In the genomic region with DNA sequence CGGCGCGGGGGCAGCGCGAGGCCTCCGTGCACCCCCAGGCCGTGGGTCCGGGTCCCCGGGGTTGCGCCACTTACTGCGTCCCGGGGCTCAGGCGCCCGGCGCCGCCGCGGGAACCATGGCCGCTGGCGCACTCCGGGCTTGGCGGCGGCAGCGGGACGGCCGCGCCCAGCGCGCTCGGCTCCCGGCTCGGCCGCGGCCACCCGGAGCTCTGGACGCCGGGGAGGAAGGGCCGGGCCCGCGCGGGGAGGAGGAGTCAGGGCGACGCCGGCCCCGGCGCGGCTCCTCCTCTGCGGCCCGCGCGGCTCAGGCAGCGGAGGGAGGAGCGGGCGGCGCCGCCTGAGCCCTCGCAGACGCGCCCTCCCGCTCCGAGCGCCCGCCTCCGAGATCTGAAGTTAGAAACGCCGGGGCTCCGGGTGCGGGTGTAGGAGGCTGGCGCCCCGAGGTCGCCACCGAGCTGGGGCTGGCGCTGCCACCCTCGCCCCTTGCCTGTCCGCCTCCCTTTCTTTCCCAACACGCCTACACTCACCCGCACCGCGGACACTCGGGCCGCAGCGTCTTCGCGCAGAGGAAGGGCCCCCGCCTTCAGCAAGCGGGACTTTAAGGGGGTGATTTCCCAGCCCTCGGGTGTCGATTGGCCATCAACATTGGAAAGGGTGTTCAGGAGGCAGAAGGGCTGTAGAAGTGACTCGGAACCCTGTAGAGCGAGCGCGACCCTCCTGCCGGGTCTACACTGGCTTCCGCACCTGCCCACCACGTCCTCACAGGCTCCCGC, we compare ENCODE assay signal across 8 cellular contexts. TPM values are rescaled to one million over a fixed set of nuclear protein-coding genes. Genes with fewer than 3 reads are reported as not detected.
DNase-seq lines count a peak whose midpoint lies in the region; ATAC-seq and TF ChIP-seq lines count a peak whose summit lies in the region.

A gene with protein sequence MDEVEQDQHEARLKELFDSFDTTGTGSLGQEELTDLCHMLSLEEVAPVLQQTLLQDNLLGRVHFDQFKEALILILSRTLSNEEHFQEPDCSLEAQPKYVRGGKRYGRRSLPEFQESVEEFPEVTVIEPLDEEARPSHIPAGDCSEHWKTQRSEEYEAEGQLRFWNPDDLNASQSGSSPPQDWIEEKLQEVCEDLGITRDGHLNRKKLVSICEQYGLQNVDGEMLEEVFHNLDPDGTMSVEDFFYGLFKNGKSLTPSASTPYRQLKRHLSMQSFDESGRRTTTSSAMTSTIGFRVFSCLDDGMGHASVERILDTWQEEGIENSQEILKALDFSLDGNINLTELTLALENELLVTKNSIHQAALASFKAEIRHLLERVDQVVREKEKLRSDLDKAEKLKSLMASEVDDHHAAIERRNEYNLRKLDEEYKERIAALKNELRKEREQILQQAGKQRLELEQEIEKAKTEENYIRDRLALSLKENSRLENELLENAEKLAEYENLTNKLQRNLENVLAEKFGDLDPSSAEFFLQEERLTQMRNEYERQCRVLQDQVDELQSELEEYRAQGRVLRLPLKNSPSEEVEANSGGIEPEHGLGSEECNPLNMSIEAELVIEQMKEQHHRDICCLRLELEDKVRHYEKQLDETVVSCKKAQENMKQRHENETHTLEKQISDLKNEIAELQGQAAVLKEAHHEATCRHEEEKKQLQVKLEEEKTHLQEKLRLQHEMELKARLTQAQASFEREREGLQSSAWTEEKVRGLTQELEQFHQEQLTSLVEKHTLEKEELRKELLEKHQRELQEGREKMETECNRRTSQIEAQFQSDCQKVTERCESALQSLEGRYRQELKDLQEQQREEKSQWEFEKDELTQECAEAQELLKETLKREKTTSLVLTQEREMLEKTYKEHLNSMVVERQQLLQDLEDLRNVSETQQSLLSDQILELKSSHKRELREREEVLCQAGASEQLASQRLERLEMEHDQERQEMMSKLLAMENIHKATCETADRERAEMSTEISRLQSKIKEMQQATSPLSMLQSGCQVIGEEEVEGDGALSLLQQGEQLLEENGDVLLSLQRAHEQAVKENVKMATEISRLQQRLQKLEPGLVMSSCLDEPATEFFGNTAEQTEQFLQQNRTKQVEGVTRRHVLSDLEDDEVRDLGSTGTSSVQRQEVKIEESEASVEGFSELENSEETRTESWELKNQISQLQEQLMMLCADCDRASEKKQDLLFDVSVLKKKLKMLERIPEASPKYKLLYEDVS (N-terminal part only) (minus strand): TSS at position 231 of the 772 bp plus-strand sequence. CDS start 9,106 bp downstream, outside the sequence.

- no peaks in the 10 kb centered on the region for H3K36me3 ChIP-seq in lower lobe of right lung

- peak within 1 kb of the TSS; percentile 75 for H3K4me3 ChIP-seq in lower lobe of right lung

- no peak for TF ChIP-seq CTCF in lower lobe of right lung (IDR thresholded peaks at IDR 0.05)

- no peaks in the 10 kb centered on the region for H3K27me3 ChIP-seq in lower lobe of right lung (ENCODE audit: low read depth)

- intact Hi-C loops in lower lobe of right lung (cut with DNase I): no loop called here

- peaks cover 28% of the 10 kb centered on the region for H3K4me1 ChIP-seq in lower lobe of right lung

- H3K27ac ChIP-seq in lower lobe of right lung: peak within 1 kb of the TSS; percentile 86

- DNase-seq in Ammon's horn (ENCODE audit: low spot score) (peak; percentile 80), NCI-H524 (lab: John Stamatoyannopoulos, UW) (peak; percentile 54 to 79), ecto neural progenitor cell (ENCODE audit: low spot score) (peak; percentile 80), lower lobe of right lung (peak; percentile 87)
- DNase-seq in activated CD4-positive, alpha-beta T cell treated with anti-CD3 and anti-CD28 coated beads, Interleukin-2, amount 50 U/mL, for 4 hours: peak; percentile 63 to 67
- peak; percentile 37 to 70 (median 49) for DNase-seq in stimulated activated CD4-positive, alpha-beta T cell treated with anti-CD3 and anti-CD28 coated beads, TNF-alpha, amount 100 ng/mL, for 48 hours (ENCODE audit: low read depth in 3 of 3)

- ATAC-seq in GM19025 (IDR thresholded peaks at IDR 0.05; ENCODE audit: low read depth, unreplicated experiment) (peak; percentile 81), HG03280 (IDR thresholded peaks at IDR 0.05; ENCODE audit: unreplicated experiment) (peak; percentile 84), lower lobe of right lung (peak; percentile 98)

- H3K9me3 ChIP-seq in lower lobe of right lung: no peaks in the 10 kb centered on the region

RNA-seq across cellular contexts. Expression of the gene that starts here (rescaled TPM):
- total RNA-seq in lower lobe of right lung: 45.9 TPM

Comparison
In these comparisons a context has a peak if more than half of its experiments do, and no peak if none do; other contexts are left out.
1. Peak in every context shown above with its lines: DNase-seq, ATAC-seq, H3K4me3 ChIP-seq and H3K27ac ChIP-seq.